In the genomic region with DNA sequence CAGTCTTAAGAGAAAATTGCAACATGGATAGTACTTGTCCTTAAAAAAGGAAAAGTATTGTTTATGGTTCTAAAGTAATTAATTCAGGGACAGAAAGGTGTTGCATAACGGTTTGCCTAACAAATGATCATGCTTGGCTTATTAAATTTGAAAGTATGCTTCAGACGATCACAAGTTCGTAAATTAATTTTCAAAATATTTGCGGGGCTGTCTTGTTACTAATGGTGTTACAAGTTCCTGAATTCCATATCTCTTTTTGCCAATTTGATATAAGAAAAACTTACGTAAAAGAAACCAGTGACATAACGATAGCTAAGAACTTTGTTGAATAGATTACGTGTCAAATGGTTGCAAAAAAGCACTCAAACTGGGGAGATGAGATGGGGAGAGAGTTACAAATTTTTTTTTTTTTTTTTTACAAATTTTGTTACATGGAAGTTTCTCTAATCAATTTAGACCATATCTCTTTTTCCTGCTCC, we compare ENCODE assay signal across 9 cellular contexts. TPM values are rescaled to one million over a fixed set of nuclear protein-coding genes. Genes with fewer than 3 reads are reported as not detected.
DNase-seq lines count a peak whose midpoint lies in the region; ATAC-seq, FAIRE-seq and TF ChIP-seq lines count a peak whose summit lies in the region.
"Had no signal": no experiment of that assay in that cellular context is flagged by ENCODE, and none has a peak within 500 bp of the region (broad histone marks: within the 10 kb centered on the region; RNA-seq: fewer than 3 reads in every experiment).

No MANE protein-coding gene starts in this region.

- no peak for ATAC-seq in HG03159 (IDR thresholded peaks at IDR 0.05; ENCODE audit: unreplicated experiment)

- no peaks in the 10 kb centered on the region for H3K9me3 ChIP-seq in OCI-LY3 (ENCODE audit: insufficient read depth, low read length)
- no peaks in the 10 kb centered on the region for H3K9me3 ChIP-seq in endothelial cell of umbilical vein (replicated peaks; ENCODE audit: control insufficient read depth, insufficient read depth, low read length)
- H3K9me3 ChIP-seq in trophoblast cell (ENCODE audit: insufficient read depth, low read depth, low read length) = no peaks in the 10 kb centered on the region

- no peak overlapping the region for H4K91ac ChIP-seq in trophoblast cell (ENCODE audit: low read depth, low read length)

- TF ChIP-seq POLR2A in endothelial cell of umbilical vein (IDR thresholded peaks at IDR 0.05; ENCODE audit: low read depth, low read length) = no peak

- H3K27ac ChIP-seq in OCI-LY3 (ENCODE audit: low read length) = peak overlapping the region; percentile 86
- H3K27ac ChIP-seq in endothelial cell of umbilical vein (ENCODE audit: insufficient read depth, low read depth, low read length) = no peak overlapping the region
- no peak overlapping the region for H3K27ac ChIP-seq in trophoblast cell (ENCODE audit: low read depth, low read length)

- H2BK12ac ChIP-seq in trophoblast cell (ENCODE audit: low read length) = no peak overlapping the region

- H2BK120ac ChIP-seq in trophoblast cell (ENCODE audit: insufficient read depth, low read length, poor library complexity) = no peak overlapping the region

- TF ChIP-seq CTCF in Calu3 (IDR thresholded peaks at IDR 0.05; ENCODE audit: unreplicated experiment) (no peak), OCI-LY3 (IDR thresholded peaks at IDR 0.05; ENCODE audit: low read depth, low read length) (no peak), endothelial cell of umbilical vein (IDR thresholded peaks at IDR 0.05; ENCODE audit: extremely low read depth in 1 of 2, insufficient read depth in 1 of 2, low read depth in 1 of 2, low read length in 2 of 2) (no peak)

- peaks cover 34% of the 10 kb centered on the region for H3K36me3 Mint-ChIP-seq in Calu3 (ENCODE audit: insufficient read depth, unreplicated experiment)

- H2AK5ac ChIP-seq in trophoblast cell (ENCODE audit: low read length) = no peak overlapping the region

- H4K8ac ChIP-seq in trophoblast cell (ENCODE audit: low read depth, low read length) = no peak overlapping the region

- FAIRE-seq in endothelial cell of umbilical vein (lab: Jason Lieb, UNC) = no peak

- H3K4me1 Mint-ChIP-seq in Calu3 (ENCODE audit: low read depth, unreplicated experiment) = peaks cover 15% of the 10 kb centered on the region

- H3K27me3 ChIP-seq in OCI-LY3 (ENCODE audit: low read depth, low read length) = no peaks in the 10 kb centered on the region
- H3K27me3 ChIP-seq in endothelial cell of umbilical vein (ENCODE audit: control insufficient read depth in 2 of 2, insufficient read depth in 2 of 2, low read length in 2 of 2) = no peaks in the 10 kb centered on the region
- no peaks in the 10 kb centered on the region for H3K27me3 ChIP-seq in trophoblast cell (ENCODE audit: insufficient read depth, low read length)

- no peaks in the 10 kb centered on the region for H3K27me3 Mint-ChIP-seq in Calu3 (ENCODE audit: unreplicated experiment)

- H3K18ac ChIP-seq in trophoblast cell (ENCODE audit: low read length) = no peak overlapping the region

- H3K4ac ChIP-seq in trophoblast cell (ENCODE audit: low read depth, low read length) = no peak overlapping the region

- H2AFZ ChIP-seq in OCI-LY3 (ENCODE audit: low read depth, low read length) (no peak overlapping the region), endothelial cell of umbilical vein (ENCODE audit: low read depth, low read length) (no peak overlapping the region), trophoblast cell (ENCODE audit: insufficient read depth, low read length, poor library complexity) (no peak overlapping the region)

- DNase-seq in Calu3 = no peak
- DNase-seq in endothelial cell of umbilical vein (ENCODE audit: low read depth, low spot score) = no peak
- DNase-seq in trophoblast cell = no peak
- DNase-seq in NCI-H1417 (lab: John Stamatoyannopoulos, UW) = no peak
- DNase-seq in NCI-H2081 (lab: John Stamatoyannopoulos, UW) = no peak
- DNase-seq in LoVo (ENCODE audit: low spot score) = no peak
- DNase-seq: NCI-H2227 treated with DMSO at 0.1 percent for 48 hours had no signal

- no peak overlapping the region for H3K14ac ChIP-seq in trophoblast cell (ENCODE audit: low read length)

- peak overlapping the region; percentile 99 for H3K4me2 ChIP-seq in OCI-LY3 (ENCODE audit: low read length)
- peak overlapping the region; percentile 94 for H3K4me2 ChIP-seq in endothelial cell of umbilical vein (ENCODE audit: insufficient read depth, low read length)
- H3K4me2 ChIP-seq in trophoblast cell (ENCODE audit: low read length) = peak overlapping the region; percentile 63

- WGBS in trophoblast cell (ENCODE audit: extremely low coverage, insufficient coverage, insufficient read length) = no CpG with 5 or more reads among the region's 7 CpGs

- intact Hi-C loops in Calu3 (cut with micrococcal nuclease; ENCODE audit: unreplicated experiment) (no loop called here), endothelial cell of umbilical vein (cut with micrococcal nuclease) (no loop called here)

- H3K4me3 ChIP-seq in OCI-LY3 (ENCODE audit: low read length) (peak overlapping the region; percentile 84), endothelial cell of umbilical vein (replicated peaks in 1 of 3; ENCODE audit: insufficient read depth in 1 of 3, low read depth in 1 of 3, low read length in 3 of 3) (peak overlapping the region; percentile 82 to 95 (median 88)), trophoblast cell (ENCODE audit: low read depth, low read length) (no peak overlapping the region)

- no peaks in the 10 kb centered on the region for H3K9me3 Mint-ChIP-seq in Calu3 (ENCODE audit: low read depth, unreplicated experiment)

- dilution Hi-C loops in endothelial cell of umbilical vein (cut with MboI; ENCODE audit: extremely low pct_ligation_motif_present, low sequenced_read_pairs) = no loop called here

- no peaks in the 10 kb centered on the region for H3K36me3 ChIP-seq in OCI-LY3 (replicated peaks; ENCODE audit: low read depth, low read length)
- H3K36me3 ChIP-seq in endothelial cell of umbilical vein (ENCODE audit: control insufficient read depth in 2 of 2, extremely low read depth in 1 of 2, insufficient read depth in 2 of 2, low read length in 2 of 2) = no peaks in the 10 kb centered on the region
- H3K36me3 ChIP-seq in trophoblast cell (ENCODE audit: control insufficient read depth in 1 of 2, insufficient read depth in 2 of 2, low read length in 2 of 2) = no peaks in the 10 kb centered on the region

- peak overlapping the region; percentile 74 for H3K27ac Mint-ChIP-seq in Calu3 (ENCODE audit: unreplicated experiment)

- no peaks in the 10 kb centered on the region for H3K9me1 ChIP-seq in endothelial cell of umbilical vein (replicated peaks; ENCODE audit: control insufficient read depth, extremely low read depth, insufficient read depth, low read length)

- POLR2A ChIA-PET in endothelial cell of umbilical vein (lab: Charles Lee) = no interaction called here

- H3K4me3 Mint-ChIP-seq in Calu3 (ENCODE audit: low read depth, unreplicated experiment) = peak overlapping the region; percentile 83

- H4K12ac ChIP-seq in trophoblast cell (ENCODE audit: low read depth, low read length) = no peak overlapping the region

- H3K4me1 ChIP-seq in OCI-LY3 (ENCODE audit: low read length) = peaks cover 23% of the 10 kb centered on the region
- H3K4me1 ChIP-seq in endothelial cell of umbilical vein (ENCODE audit: control insufficient read depth, extremely low read depth, insufficient read depth, low read length) = peaks cover 16% of the 10 kb centered on the region
- peaks cover 0 to 3% of the 10 kb centered on the region in 2 experiments for H3K4me1 ChIP-seq in trophoblast cell (ENCODE audit: control insufficient read depth in 1 of 2, insufficient read depth in 2 of 2, low read length in 2 of 2)

- H3K79me1 ChIP-seq in trophoblast cell (ENCODE audit: low read length) = peaks cover 14% of the 10 kb centered on the region

- no peak overlapping the region for H2BK5ac ChIP-seq in trophoblast cell (ENCODE audit: low read depth, low read length, poor library complexity)

- CTCF ChIA-PET in Calu3 (lab: Charles Lee) = interaction anchor here (1.0 kb wide), 1 partner anchor 45 kb away, joined by 3 read pairs; no protein-coding TSS in a partner anchor
- CTCF ChIA-PET in endothelial cell of umbilical vein (lab: Charles Lee) = interaction anchor here (1.2 kb wide), 1 partner anchor 10 kb away, joined by 4 read pairs; no protein-coding TSS in a partner anchor

- peak overlapping the region; percentile 74 for H3K9ac ChIP-seq in OCI-LY3 (ENCODE audit: low read length)
- H3K9ac ChIP-seq in endothelial cell of umbilical vein (replicated peaks; ENCODE audit: extremely low read depth, insufficient read depth, low read length) = peak overlapping the region; percentile 89
- no peak overlapping the region for H3K9ac ChIP-seq in trophoblast cell (ENCODE audit: low read length)

- H3K79me2 ChIP-seq in OCI-LY3 (ENCODE audit: low read length) (peaks cover 68% of the 10 kb centered on the region), endothelial cell of umbilical vein (ENCODE audit: control insufficient read depth, insufficient read depth, low read length) (peaks cover 50% of the 10 kb centered on the region), trophoblast cell (ENCODE audit: control insufficient read depth, insufficient read depth, low read length, poor library complexity) (peaks cover 14% of the 10 kb centered on the region)

- H3K23ac ChIP-seq in trophoblast cell (ENCODE audit: low read length) = no peak overlapping the region

- peaks cover 17% of the 10 kb centered on the region for H4K20me1 ChIP-seq in OCI-LY3 (ENCODE audit: insufficient read depth, low read length)
- H4K20me1 ChIP-seq in endothelial cell of umbilical vein (replicated peaks; ENCODE audit: control insufficient read depth, extremely low read depth, insufficient read depth, low read length) = no peaks in the 10 kb centered on the region

- BruUV-seq in Calu3 (replicated peaks; lab: Mats Ljungman, UMichigan) (TSS peak; percentile 54), endothelial cell of umbilical vein (replicated peaks; lab: Mats Ljungman, UMichigan) (no TSS peak)

RNA-seq across cellular contexts. Expression of a gene that starts 1.3 kb away (rescaled TPM):
- total RNA-seq in Calu3 (2022) (28.5 and 29.8 TPM in 2 replicates), endothelial cell of umbilical vein (21.1 and 24.1 TPM in 2 replicates)
- polyA plus RNA-seq in endothelial cell of umbilical vein = 7.7 and 10.4 TPM in 2 replicates
- polyA plus RNA-seq in endothelial cell of umbilical vein (2011; cell fraction: cytosol; rRNA removed) = 9.1 and 10.4 TPM in 2 replicates
- polyA plus RNA-seq in endothelial cell of umbilical vein (2011; cell fraction: nucleus; rRNA removed) = 24.1 and 25.2 TPM in 2 replicates
- 8.5 and 12.2 TPM in 2 replicates for polyA plus RNA-seq in endothelial cell of umbilical vein (2012)
- polyA minus RNA-seq in endothelial cell of umbilical vein = 83.9 and 84.1 TPM in 2 replicates
- 17.2 TPM for polyA minus RNA-seq in endothelial cell of umbilical vein (2011; cell fraction: cytosol; rRNA and poly(A)+ RNA removed)
- polyA minus RNA-seq in endothelial cell of umbilical vein (2011; cell fraction: nucleus; rRNA and poly(A)+ RNA removed) = 72.1 and 104 TPM in 2 replicates
- 12.9 and 13.3 TPM in 2 replicates for polyA plus RNA-seq in trophoblast cell (2013)

RNA-seq across cellular contexts. Expression of a gene that starts 49.2 kb away (rescaled TPM):
- total RNA-seq in Calu3 (2022) (30.0 and 34.4 TPM in 2 replicates), endothelial cell of umbilical vein (31.0 TPM in 2 replicates)
- polyA plus RNA-seq in endothelial cell of umbilical vein = 9.5 and 10.8 TPM in 2 replicates
- 12.1 and 12.7 TPM in 2 replicates for polyA plus RNA-seq in endothelial cell of umbilical vein (2011; cell fraction: cytosol; rRNA removed)
- polyA plus RNA-seq in endothelial cell of umbilical vein (2011; cell fraction: nucleus; rRNA removed) = 22.4 and 24.7 TPM in 2 replicates
- polyA plus RNA-seq in endothelial cell of umbilical vein (2012) = 10.8 and 16.2 TPM in 2 replicates
- 50.2 and 53.3 TPM in 2 replicates for polyA minus RNA-seq in endothelial cell of umbilical vein
- 13.4 TPM for polyA minus RNA-seq in endothelial cell of umbilical vein (2011; cell fraction: cytosol; rRNA and poly(A)+ RNA removed)
- polyA minus RNA-seq in endothelial cell of umbilical vein (2011; cell fraction: nucleus; rRNA and poly(A)+ RNA removed) = 17.4 and 25.1 TPM in 2 replicates
- polyA plus RNA-seq in trophoblast cell (2013) = 13.1 and 13.5 TPM in 2 replicates
